In genomic region chr18:21110667-21111350, GRCh38 we compare ENCODE assay signal across 8 cellular contexts. TPM values are rescaled to one million over a fixed set of nuclear protein-coding genes. Genes with fewer than 3 reads are reported as not detected.
DNase-seq lines count a peak whose midpoint lies in the region; ATAC-seq and TF ChIP-seq lines count a peak whose summit lies in the region.

No MANE protein-coding gene starts in this region.

- peaks cover 23% of the 10 kb centered on the region for H3K4me1 ChIP-seq in mucosa of descending colon (ENCODE audit: low read depth)

- H3K36me3 Mint-ChIP-seq in activated CD8-positive, alpha-beta memory T cell treated with anti-CD3 and anti-CD28 coated beads, Interleukin-2, amount 10 ng/mL, durations not matched to agents 7 days and 5 days, result peaks cover 10% of the 10 kb centered on the region
- peaks cover 4% of the 10 kb centered on the region for H3K36me3 Mint-ChIP-seq in endothelial cell (ENCODE audit: low read depth, unreplicated experiment)

- CTCF ChIA-PET in activated CD8-positive, alpha-beta memory T cell treated with anti-CD3 and anti-CD28 coated beads, Interleukin-2, amount 10 ng/mL, durations not matched to agents 7 days and 5 days (lab: Charles Lee), result interaction anchor here (0.6 to 0.8 kb wide), 3 partner anchors 69 to 1098 kb away, joined by 3 read pairs; no protein-coding TSS in a partner anchor

- H3K9me3 ChIP-seq in mucosa of descending colon, result no peaks in the 10 kb centered on the region

- no peaks in the 10 kb centered on the region for H3K27me3 Mint-ChIP-seq in activated CD8-positive, alpha-beta memory T cell treated with anti-CD3 and anti-CD28 coated beads, Interleukin-2, amount 10 ng/mL, durations not matched to agents 7 days and 5 days
- peaks cover 3% of the 10 kb centered on the region for H3K27me3 Mint-ChIP-seq in endothelial cell (ENCODE audit: unreplicated experiment)

- no peak for TF ChIP-seq CTCF in endothelial cell (IDR thresholded peaks at IDR 0.05; ENCODE audit: unreplicated experiment)
- no peak for TF ChIP-seq CTCF in mucosa of descending colon (IDR thresholded peaks at IDR 0.05)

- H3K4me3 Mint-ChIP-seq in activated CD8-positive, alpha-beta memory T cell treated with anti-CD3 and anti-CD28 coated beads, Interleukin-2, amount 10 ng/mL, durations not matched to agents 7 days and 5 days, result no peak overlapping the region
- H3K4me3 Mint-ChIP-seq in endothelial cell (ENCODE audit: unreplicated experiment), result peak overlapping the region; percentile 100

- DNase-seq in DMS153 treated with DMSO at 0.1 percent for 48 hours (lab: John Stamatoyannopoulos, UW; ENCODE audit: unreplicated experiment) (peak; percentile 37), DMS153 (lab: John Stamatoyannopoulos, UW) (no peak), NCI-H69 (lab: John Stamatoyannopoulos, UW) (peak; percentile 84), endothelial cell (ENCODE audit: low spot score) (peak; percentile 45), mucosa of descending colon (peak; percentile 63 to 83 (median 77))
- DNase-seq in activated CD8-positive, alpha-beta memory T cell treated with anti-CD3 and anti-CD28 coated beads, Interleukin-2, amount 10 ng/mL, durations not matched to agents 7 days and 5 days, result peak; percentile 85
- peak; percentile 37 to 45 for DNase-seq in stimulated activated CD8-positive, alpha-beta memory T cell treated with anti-CD3 and anti-CD28 coated beads, Interleukin-4, amount 100 ng/mL, for 4 hours (ENCODE audit: low read depth in 2 of 2, low spot score in 1 of 2)

- no peaks in the 10 kb centered on the region for H3K36me3 ChIP-seq in mucosa of descending colon (ENCODE audit: low read depth)

- no peaks in the 10 kb centered on the region for H3K9me3 Mint-ChIP-seq in activated CD8-positive, alpha-beta memory T cell treated with anti-CD3 and anti-CD28 coated beads, Interleukin-2, amount 10 ng/mL, durations not matched to agents 7 days and 5 days (ENCODE audit: low read depth)
- no peaks in the 10 kb centered on the region for H3K9me3 Mint-ChIP-seq in endothelial cell (ENCODE audit: unreplicated experiment)

- intact Hi-C loops in mucosa of descending colon (cut with DNase I, micrococcal nuclease), result no loop called here

- ATAC-seq in HG02852 (IDR thresholded peaks at IDR 0.05; ENCODE audit: unreplicated experiment) (peak; percentile 22), mucosa of descending colon (peak; percentile 51)
- ATAC-seq in activated CD8-positive, alpha-beta memory T cell treated with anti-CD3 and anti-CD28 coated beads, Interleukin-2, amount 10 ng/mL, durations not matched to agents 7 days and 5 days, result peak; percentile 35

- H3K4me3 ChIP-seq in mucosa of descending colon, result peak overlapping the region; percentile 83

- peaks cover 15% of the 10 kb centered on the region for H3K4me1 Mint-ChIP-seq in activated CD8-positive, alpha-beta memory T cell treated with anti-CD3 and anti-CD28 coated beads, Interleukin-2, amount 10 ng/mL, durations not matched to agents 7 days and 5 days
- H3K4me1 Mint-ChIP-seq in endothelial cell (ENCODE audit: unreplicated experiment), result peaks cover 18% of the 10 kb centered on the region

- H3K27ac Mint-ChIP-seq in activated CD8-positive, alpha-beta memory T cell treated with anti-CD3 and anti-CD28 coated beads, Interleukin-2, amount 10 ng/mL, durations not matched to agents 7 days and 5 days, result peak overlapping the region; percentile 98
- H3K27ac Mint-ChIP-seq in endothelial cell (ENCODE audit: unreplicated experiment), result peak overlapping the region; percentile 95

RNA-seq across cellular contexts. Expression of gene ROCK1, which starts 0.8 kb away (rescaled TPM):
- total RNA-seq in activated CD8-positive, alpha-beta memory T cell treated with anti-CD3 and anti-CD28 coated beads, Interleukin-2, amount 10 ng/mL, durations not matched to agents 7 days and 5 days, result 10 to 100 TPM; 63.8 to 65.1 TPM
- total RNA-seq in endothelial cell (ENCODE audit: unreplicated experiment) (62.2 TPM), mucosa of descending colon (10 to 100 TPM; 33.0 to 57.3 (median 34.1) TPM)
